In genomic region chr6:137013738-137014602, GRCh38 we compare ENCODE assay signal across 8 cellular contexts. TPM values are rescaled to one million over a fixed set of nuclear protein-coding genes. Genes with fewer than 3 reads are reported as not detected.
DNase-seq lines count a peak whose midpoint lies in the region; ATAC-seq and TF ChIP-seq lines count a peak whose summit lies in the region.

No MANE protein-coding gene starts in this region.

- H3K27me3 ChIP-seq in Caco-2 (replicated peaks; ENCODE audit: control insufficient read depth, insufficient read depth, low read length) (no peaks in the 10 kb centered on the region), adipocyte (replicated peaks; ENCODE audit: control insufficient read depth, insufficient read depth, low read length) (no peaks in the 10 kb centered on the region)
- H3K27me3 ChIP-seq in CD8-positive, alpha-beta T cell (ENCODE audit: insufficient read depth, low read length) = no peaks in the 10 kb centered on the region

- H3K9me3 Mint-ChIP-seq in Caco-2 (ENCODE audit: unreplicated experiment) = no peaks in the 10 kb centered on the region
- no peaks in the 10 kb centered on the region for H3K9me3 Mint-ChIP-seq in CD8-positive, alpha-beta T cell

- H3K9ac ChIP-seq in adipocyte (ENCODE audit: low read length) = peak overlapping the region; percentile 33

- H3K4me1 Mint-ChIP-seq in Caco-2 (ENCODE audit: low read depth, unreplicated experiment) = peaks cover 14% of the 10 kb centered on the region
- H3K4me1 Mint-ChIP-seq in CD8-positive, alpha-beta T cell (ENCODE audit: low read depth) = no peaks in the 10 kb centered on the region

- H3K27ac ChIP-seq in CD8-positive, alpha-beta T cell (ENCODE audit: low read depth, low read length) = no peak overlapping the region

- H3K4me3 ChIP-seq in Caco-2 (ENCODE audit: low read depth, low read length) (no peak overlapping the region), adipocyte (ENCODE audit: low read length) (no peak overlapping the region)
- no peak overlapping the region for H3K4me3 ChIP-seq in CD8-positive, alpha-beta T cell (ENCODE audit: low read depth, low read length)

- H3K36me3 ChIP-seq in Caco-2 (ENCODE audit: control insufficient read depth, insufficient read depth, low read length) = no peaks in the 10 kb centered on the region
- no peaks in the 10 kb centered on the region for H3K36me3 ChIP-seq in adipocyte (ENCODE audit: control insufficient read depth, insufficient read depth, low read length, severe bottlenecking)
- no peaks in the 10 kb centered on the region for H3K36me3 ChIP-seq in CD8-positive, alpha-beta T cell (ENCODE audit: insufficient read depth, low read length)

- DNase-seq in Caco-2 = peak in 1 of 2 experiments; percentile 43
- peak; percentile 61 for DNase-seq in LoVo (ENCODE audit: low spot score)
- peak; percentile 74 for DNase-seq in adipocyte (ENCODE audit: low read depth)
- peak; percentile 4 for DNase-seq in inferior parietal cortex (ENCODE audit: extremely low spot score)
- DNase-seq in erythroblast (lab: John Stamatoyannopoulos, UW) = no peak
- DNase-seq in mucosa of gallbladder (ENCODE audit: low spot score) = no peak
- DNase-seq in CD8-positive, alpha-beta T cell = no peak

- peaks cover 21% of the 10 kb centered on the region for H3K4me1 ChIP-seq in Caco-2
- H3K4me1 ChIP-seq in adipocyte (ENCODE audit: control insufficient read depth, insufficient read depth, low read length) = peaks cover 16% of the 10 kb centered on the region
- no peaks in the 10 kb centered on the region for H3K4me1 ChIP-seq in CD8-positive, alpha-beta T cell (ENCODE audit: insufficient read depth, low read length)

- BruUV-seq in Caco-2 (replicated peaks; lab: Mats Ljungman, UMichigan) = no TSS peak

- POLR2A ChIA-PET in Caco-2 (lab: Charles Lee) = no interaction called here
- POLR2A ChIA-PET in CD8-positive, alpha-beta T cell (lab: Charles Lee) = no interaction called here

- no peak for TF ChIP-seq POLR2A in erythroblast (IDR thresholded peaks at IDR 0.05; ENCODE audit: low read length)

- TF ChIP-seq CTCF in Caco-2 (IDR thresholded peaks at IDR 0.05; ENCODE audit: insufficient read depth in 1 of 2, low read depth in 1 of 2, low read length in 1 of 2, severe bottlenecking in 1 of 2, unreplicated experiment in 1 of 2) = peak; percentile 41 to 63
- TF ChIP-seq CTCF in CD8-positive, alpha-beta T cell (IDR thresholded peaks at IDR 0.05) = no peak

- no peak overlapping the region for H3K27ac Mint-ChIP-seq in Caco-2 (ENCODE audit: unreplicated experiment)
- H3K27ac Mint-ChIP-seq in CD8-positive, alpha-beta T cell = no peak overlapping the region

- CTCF ChIA-PET in Caco-2 (lab: Charles Lee) = interaction anchor here (0.6 to 1.1 kb wide), 8 partner anchors 9 to 168 kb away, joined by 3 to 5 read pairs (median 3); no protein-coding TSS in a partner anchor
- CTCF ChIA-PET in CD8-positive, alpha-beta T cell (lab: Charles Lee) = no interaction called here

- no peaks in the 10 kb centered on the region for H3K36me3 Mint-ChIP-seq in Caco-2 (ENCODE audit: insufficient read depth, unreplicated experiment)
- H3K36me3 Mint-ChIP-seq in CD8-positive, alpha-beta T cell = no peaks in the 10 kb centered on the region

- no peaks in the 10 kb centered on the region for H3K27me3 Mint-ChIP-seq in Caco-2 (ENCODE audit: insufficient read depth, unreplicated experiment)
- peaks cover 63% of the 10 kb centered on the region for H3K27me3 Mint-ChIP-seq in CD8-positive, alpha-beta T cell (ENCODE audit: low read depth)

- H3K9me3 ChIP-seq in Caco-2 = no peaks in the 10 kb centered on the region
- no peaks in the 10 kb centered on the region for H3K9me3 ChIP-seq in adipocyte (ENCODE audit: control insufficient read depth, low read length)
- H3K9me3 ChIP-seq in CD8-positive, alpha-beta T cell (ENCODE audit: low read length) = no peaks in the 10 kb centered on the region

- ATAC-seq in GM19351 (IDR thresholded peaks at IDR 0.05; ENCODE audit: unreplicated experiment) = no peak
- no peak for ATAC-seq in CD8-positive, alpha-beta T cell

- no peak overlapping the region for H3K4me3 Mint-ChIP-seq in Caco-2 (ENCODE audit: unreplicated experiment)
- no peak overlapping the region for H3K4me3 Mint-ChIP-seq in CD8-positive, alpha-beta T cell

- intact Hi-C loops in Caco-2 (cut with micrococcal nuclease; ENCODE audit: unreplicated experiment) = loop anchor here (1.0 to 5.0 kb wide), 2 partner anchors 46 to 167 kb away; no protein-coding TSS in a partner anchor
- intact Hi-C loops in CD8-positive, alpha-beta T cell (cut with DNase I, micrococcal nuclease) = no loop called here

RNA-seq across cellular contexts. Expression of gene IL20RA, which starts 30.8 kb away (rescaled TPM):
- total RNA-seq in Caco-2 (2022) (0.65 and 1.6 TPM in 2 replicates), mucosa of gallbladder (15.1 TPM)
- not detected for total RNA-seq in CD8-positive, alpha-beta T cell

Comparison
In these comparisons a context has a peak if more than half of its experiments do, and no peak if none do; other contexts are left out.
1. DNase-seq: peak in LoVo (single experiment), adipocyte (single experiment) and inferior parietal cortex (single experiment); none in erythroblast (0 of 2), mucosa of gallbladder (single experiment) and CD8-positive, alpha-beta T cell (0 of 7).